ENCODE assay signal across 8 cellular contexts in genomic region chr4:142845293-142846070, GRCh38. TPM values are rescaled to one million over a fixed set of nuclear protein-coding genes. Genes with fewer than 3 reads are reported as not detected.
DNase-seq lines count a peak whose midpoint lies in the region; ATAC-seq and TF ChIP-seq lines count a peak whose summit lies in the region.

No MANE protein-coding gene starts in this region.

- H4K20me1 ChIP-seq in Loucy (ENCODE audit: insufficient read depth, low read length, poor library complexity, severe bottlenecking), result no peaks in the 10 kb centered on the region

- TF ChIP-seq CTCF in CD8-positive, alpha-beta T cell (IDR thresholded peaks at IDR 0.05), result no peak
- TF ChIP-seq CTCF in Loucy (conservative IDR thresholded peaks at IDR 0.05; ENCODE audit: low read length) (no peak), body of pancreas (IDR thresholded peaks at IDR 0.05) (no peak)

- H3K9me2 ChIP-seq in Loucy (replicated peaks; ENCODE audit: low read depth, low read length), result no peaks in the 10 kb centered on the region

- no peak for ATAC-seq in CD8-positive, alpha-beta T cell
- peak; percentile 19 for ATAC-seq in body of pancreas
- peak; percentile 26 for ATAC-seq in left colon
- ATAC-seq in stimulated activated memory B cell treated with anti-CD40 and anti-IgM and Interleukin-4, amounts not matched to agents 10 μg/mL and 1 μg/mL and 100 μg/mL, for 72 hours, result peak; percentile 22

- H3K9me3 ChIP-seq in CD8-positive, alpha-beta T cell (ENCODE audit: low read length), result no peaks in the 10 kb centered on the region
- no peaks in the 10 kb centered on the region for H3K9me3 ChIP-seq in Loucy (ENCODE audit: insufficient read depth, low read depth, low read length)
- H3K9me3 ChIP-seq in body of pancreas, result no peaks in the 10 kb centered on the region

- H2AFZ ChIP-seq in Loucy (ENCODE audit: low read length), result peak overlapping the region; percentile 91

- H3K9ac ChIP-seq in Loucy (ENCODE audit: low read depth, low read length, poor library complexity, severe bottlenecking), result peak overlapping the region; percentile 60

- no peak overlapping the region for H3K27ac Mint-ChIP-seq in CD8-positive, alpha-beta T cell
- no peak overlapping the region for H3K27ac Mint-ChIP-seq in stimulated activated memory B cell treated with anti-CD40 and anti-IgM and Interleukin-4, amounts not matched to agents 10 μg/mL and 1 μg/mL and 100 μg/mL, for 72 hours

- CTCF ChIA-PET in CD8-positive, alpha-beta T cell (lab: Charles Lee), result interaction anchor here (1.1 to 3.5 kb wide), 5 partner anchors 10 to 724 kb away, joined by 3 to 28 read pairs (median 4); no protein-coding TSS in a partner anchor

- H3K27ac ChIP-seq in CD8-positive, alpha-beta T cell (ENCODE audit: low read depth, low read length), result no peak overlapping the region
- H3K27ac ChIP-seq in body of pancreas, result peak overlapping the region in 2 of 4 donors; percentile 33 to 63

- no peaks in the 10 kb centered on the region for H3K9me3 Mint-ChIP-seq in CD8-positive, alpha-beta T cell
- H3K9me3 Mint-ChIP-seq in stimulated activated memory B cell treated with anti-CD40 and anti-IgM and Interleukin-4, amounts not matched to agents 10 μg/mL and 1 μg/mL and 100 μg/mL, for 72 hours, result no peaks in the 10 kb centered on the region

- POLR2A ChIA-PET in CD8-positive, alpha-beta T cell (lab: Charles Lee), result no interaction called here

- H3K36me3 Mint-ChIP-seq in CD8-positive, alpha-beta T cell, result no peaks in the 10 kb centered on the region
- H3K36me3 Mint-ChIP-seq in stimulated activated memory B cell treated with anti-CD40 and anti-IgM and Interleukin-4, amounts not matched to agents 10 μg/mL and 1 μg/mL and 100 μg/mL, for 72 hours, result no peaks in the 10 kb centered on the region

- peak in 1 of 7 experiments; percentile 1 for DNase-seq in CD8-positive, alpha-beta T cell
- DNase-seq in body of pancreas (peak; percentile 3 to 24 (median 17)), left colon (peak in 1 of 2 donors; percentile 32), 8988T (no peak), OCI-M2 (lab: John Stamatoyannopoulos, UW; ENCODE audit: unreplicated experiment) (no peak), NOMO-1 treated with dmso at 0.1 percent for 144 hours (lab: John Stamatoyannopoulos, UW; ENCODE audit: unreplicated experiment) (no peak)

- peaks cover 4% of the 10 kb centered on the region for H3K27me3 ChIP-seq in CD8-positive, alpha-beta T cell (ENCODE audit: insufficient read depth, low read length)
- H3K27me3 ChIP-seq in Loucy (ENCODE audit: insufficient read depth, low read length, poor library complexity, severe bottlenecking) (no peaks in the 10 kb centered on the region), body of pancreas (no peaks in the 10 kb centered on the region)

- intact Hi-C loops in CD8-positive, alpha-beta T cell (cut with DNase I, micrococcal nuclease), result loop anchor here (1.0 to 10.0 kb wide), 8 partner anchors 131 to 1985 kb away; partner anchors contain the start of gene ZNF330 (in 1 of the 2)
- intact Hi-C loops in body of pancreas (cut with DNase I), result loop anchor here (5.0 kb wide), 1 partner anchor 718 kb away; no protein-coding TSS in a partner anchor
- intact Hi-C loops in left colon (cut with DNase I, micrococcal nuclease), result loop anchor here in 1 of 2 donors (5.0 kb wide), 1 partner anchor 718 kb away; no protein-coding TSS in a partner anchor

- no peaks in the 10 kb centered on the region for H3K79me2 ChIP-seq in Loucy (ENCODE audit: insufficient read depth, low read length)

- H3K4me2 ChIP-seq in Loucy (ENCODE audit: low read depth, low read length, poor library complexity, severe bottlenecking), result peak overlapping the region; percentile 87

- 6 to 14% methylated on average over 16 to 41 of the region's 41 CpGs for WGBS in body of pancreas, 2 donors

- H3F3A ChIP-seq in Loucy (ENCODE audit: low read depth), result no peaks in the 10 kb centered on the region

- peaks cover 13% of the 10 kb centered on the region for H3K4me1 Mint-ChIP-seq in CD8-positive, alpha-beta T cell (ENCODE audit: low read depth)
- H3K4me1 Mint-ChIP-seq in stimulated activated memory B cell treated with anti-CD40 and anti-IgM and Interleukin-4, amounts not matched to agents 10 μg/mL and 1 μg/mL and 100 μg/mL, for 72 hours, result peaks cover 19% of the 10 kb centered on the region

- H3K27me3 Mint-ChIP-seq in CD8-positive, alpha-beta T cell (ENCODE audit: low read depth), result peaks cover 36% of the 10 kb centered on the region
- H3K27me3 Mint-ChIP-seq in stimulated activated memory B cell treated with anti-CD40 and anti-IgM and Interleukin-4, amounts not matched to agents 10 μg/mL and 1 μg/mL and 100 μg/mL, for 72 hours, result peaks cover 52% of the 10 kb centered on the region

- TF ChIP-seq POLR2A in body of pancreas (IDR thresholded peaks at IDR 0.05), result no peak

- H3K36me3 ChIP-seq in CD8-positive, alpha-beta T cell (ENCODE audit: insufficient read depth, low read length), result no peaks in the 10 kb centered on the region
- H3K36me3 ChIP-seq in Loucy (ENCODE audit: insufficient read depth, low read length) (no peaks in the 10 kb centered on the region), body of pancreas (replicated peaks in 1 of 2; ENCODE audit: insufficient read depth in 1 of 2, low read depth in 2 of 2) (no peaks in the 10 kb centered on the region)

- peak overlapping the region; percentile 86 for H3K4me3 Mint-ChIP-seq in CD8-positive, alpha-beta T cell
- H3K4me3 Mint-ChIP-seq in stimulated activated memory B cell treated with anti-CD40 and anti-IgM and Interleukin-4, amounts not matched to agents 10 μg/mL and 1 μg/mL and 100 μg/mL, for 72 hours, result peak overlapping the region; percentile 70

- peaks cover 4% of the 10 kb centered on the region for H3K4me1 ChIP-seq in CD8-positive, alpha-beta T cell (ENCODE audit: insufficient read depth, low read length)
- H3K4me1 ChIP-seq in Loucy (ENCODE audit: insufficient read depth, low read length, poor library complexity, severe bottlenecking), result peaks cover 15% of the 10 kb centered on the region
- H3K4me1 ChIP-seq in body of pancreas, result peaks cover 17% of the 10 kb centered on the region

- peak overlapping the region; percentile 87 for H3K4me3 ChIP-seq in CD8-positive, alpha-beta T cell (ENCODE audit: low read depth, low read length)
- H3K4me3 ChIP-seq in Loucy (ENCODE audit: low read length, poor library complexity, severe bottlenecking), result peak overlapping the region; percentile 80
- peak overlapping the region; percentile 18 to 62 for H3K4me3 ChIP-seq in body of pancreas

RNA-seq across cellular contexts. Expression of gene INPP4B, which starts 0.6 kb away (rescaled TPM):
- total RNA-seq in CD8-positive, alpha-beta T cell, result 10 to 100 TPM; 17.3 to 19.2 TPM
- total RNA-seq in body of pancreas, result 10 to 100 TPM in 1 of 2 donors, 1 to 10 TPM in 1; 8.2 to 16.6 TPM
- 10 to 100 TPM; 18.1 to 19.6 TPM for total RNA-seq in left colon

Comparison
In these comparisons a context has a peak if more than half of its experiments do, and no peak if none do; other contexts are left out.
1. DNase-seq: peak in body of pancreas (4 of 4); none in 8988T (single experiment), OCI-M2 (single experiment) and NOMO-1 treated with dmso at 0.1 percent for 144 hours (single experiment).
2. Peak in every context shown above with its lines, with median percentiles within 50 percentile points of each other: H3K4me3 ChIP-seq.